Comparison of ENCODE assay signal across 2 cellular contexts in the genomic region with DNA sequence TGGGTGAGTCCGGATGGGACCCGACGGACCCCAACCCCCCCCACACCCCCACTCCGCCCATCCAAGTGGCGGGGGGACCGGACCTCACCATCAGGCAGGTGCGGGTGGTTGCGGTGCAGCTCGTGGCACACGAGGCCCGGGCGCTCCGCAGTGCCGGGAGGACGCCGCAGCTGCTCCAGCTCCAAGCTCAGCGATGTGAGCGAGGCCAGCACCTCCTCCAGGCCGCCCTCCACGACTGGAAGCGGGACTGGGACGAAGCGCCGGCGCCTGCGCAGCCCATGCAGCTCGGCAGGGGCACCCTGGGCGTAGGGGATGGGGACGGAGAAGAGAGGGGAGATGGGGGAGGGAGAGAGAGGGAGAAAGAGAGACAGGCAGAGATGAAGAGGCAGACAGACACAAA.
TF ChIP-seq lines count a peak whose summit lies in the region.

No MANE protein-coding gene starts in this region.

TF ChIP-seq in A549, 52 proteins besides CTCF, POLR2A, EP300 and RAD21:
- TF ChIP-seq ZFP36 (IDR thresholded peaks at IDR 0.05; ENCODE audit: borderline replicate concordance, partially characterized antibody), result peak; percentile 87
- no peak for TF ChIP-seq MYC (IDR thresholded peaks at IDR 0.05; ENCODE audit: borderline replicate concordance, low read length)

TF ChIP-seq in K562, 482 proteins besides CTCF, POLR2A, EP300 and RAD21:
- TF ChIP-seq MAFK (IDR thresholded peaks at IDR 0.05; ENCODE audit: low read length) (no peak), PCBP2 (IDR thresholded peaks at IDR 0.05; ENCODE audit: low read depth, low read length, poor library complexity, severe bottlenecking) (no peak), CBFB (CRISPR knock-in tag; IDR thresholded peaks at IDR 0.05) (no peak), NR1H2 (CRISPR knock-in tag; IDR thresholded peaks at IDR 0.05) (no peak), GABPB1 (CRISPR knock-in tag; IDR thresholded peaks at IDR 0.05) (no peak), ZNF445 (CRISPR knock-in tag; IDR thresholded peaks at IDR 0.05; ENCODE audit: low read depth) (no peak), KLF1 (tag; IDR thresholded peaks at IDR 0.05) (no peak), CEBPB (tag; IDR thresholded peaks at IDR 0.05) (no peak), ZFP36 (IDR thresholded peaks at IDR 0.05; ENCODE audit: low read depth, low read length, partially characterized antibody) (peak; percentile 84), MTA1 (IDR thresholded peaks at IDR 0.05; ENCODE audit: borderline replicate concordance) (no peak), GABPA (tag; conservative IDR thresholded peaks at IDR 0.05; ENCODE audit: low read depth) (no peak), ZFX (CRISPR knock-in tag; IDR thresholded peaks at IDR 0.05) (no peak), CREM (IDR thresholded peaks at IDR 0.05; ENCODE audit: low read depth) (no peak), FOXP1 (CRISPR knock-in tag; IDR thresholded peaks at IDR 0.05) (no peak), NRF1 (conservative IDR thresholded peaks at IDR 0.05 in 1 of 2, IDR thresholded peaks at IDR 0.05 in 1 of 2) (peak; percentile 55 to 59), ZNF121 (CRISPR knock-in tag; conservative IDR thresholded peaks at IDR 0.05) (no peak), ZBTB8A (IDR thresholded peaks at IDR 0.05; ENCODE audit: partially characterized antibody) (no peak), RBM25 (IDR thresholded peaks at IDR 0.05; ENCODE audit: low read depth, low read length, severe bottlenecking) (peak; percentile 45), NFXL1 (CRISPR knock-in tag; IDR thresholded peaks at IDR 0.05) (no peak), BCOR (IDR thresholded peaks at IDR 0.05) (peak; percentile 21; the same call in 1 of the 2 replicates)
- TF ChIP-seq, protein P1, sequence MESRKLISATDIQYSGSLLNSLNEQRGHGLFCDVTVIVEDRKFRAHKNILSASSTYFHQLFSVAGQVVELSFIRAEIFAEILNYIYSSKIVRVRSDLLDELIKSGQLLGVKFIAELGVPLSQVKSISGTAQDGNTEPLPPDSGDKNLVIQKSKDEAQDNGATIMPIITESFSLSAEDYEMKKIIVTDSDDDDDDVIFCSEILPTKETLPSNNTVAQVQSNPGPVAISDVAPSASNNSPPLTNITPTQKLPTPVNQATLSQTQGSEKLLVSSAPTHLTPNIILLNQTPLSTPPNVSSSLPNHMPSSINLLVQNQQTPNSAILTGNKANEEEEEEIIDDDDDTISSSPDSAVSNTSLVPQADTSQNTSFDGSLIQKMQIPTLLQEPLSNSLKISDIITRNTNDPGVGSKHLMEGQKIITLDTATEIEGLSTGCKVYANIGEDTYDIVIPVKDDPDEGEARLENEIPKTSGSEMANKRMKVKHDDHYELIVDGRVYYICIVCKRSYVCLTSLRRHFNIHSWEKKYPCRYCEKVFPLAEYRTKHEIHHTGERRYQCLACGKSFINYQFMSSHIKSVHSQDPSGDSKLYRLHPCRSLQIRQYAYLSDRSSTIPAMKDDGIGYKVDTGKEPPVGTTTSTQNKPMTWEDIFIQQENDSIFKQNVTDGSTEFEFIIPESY (CRISPR knock-in tag; IDR thresholded peaks at IDR 0.05), result no peak
- TF ChIP-seq, protein P2, sequence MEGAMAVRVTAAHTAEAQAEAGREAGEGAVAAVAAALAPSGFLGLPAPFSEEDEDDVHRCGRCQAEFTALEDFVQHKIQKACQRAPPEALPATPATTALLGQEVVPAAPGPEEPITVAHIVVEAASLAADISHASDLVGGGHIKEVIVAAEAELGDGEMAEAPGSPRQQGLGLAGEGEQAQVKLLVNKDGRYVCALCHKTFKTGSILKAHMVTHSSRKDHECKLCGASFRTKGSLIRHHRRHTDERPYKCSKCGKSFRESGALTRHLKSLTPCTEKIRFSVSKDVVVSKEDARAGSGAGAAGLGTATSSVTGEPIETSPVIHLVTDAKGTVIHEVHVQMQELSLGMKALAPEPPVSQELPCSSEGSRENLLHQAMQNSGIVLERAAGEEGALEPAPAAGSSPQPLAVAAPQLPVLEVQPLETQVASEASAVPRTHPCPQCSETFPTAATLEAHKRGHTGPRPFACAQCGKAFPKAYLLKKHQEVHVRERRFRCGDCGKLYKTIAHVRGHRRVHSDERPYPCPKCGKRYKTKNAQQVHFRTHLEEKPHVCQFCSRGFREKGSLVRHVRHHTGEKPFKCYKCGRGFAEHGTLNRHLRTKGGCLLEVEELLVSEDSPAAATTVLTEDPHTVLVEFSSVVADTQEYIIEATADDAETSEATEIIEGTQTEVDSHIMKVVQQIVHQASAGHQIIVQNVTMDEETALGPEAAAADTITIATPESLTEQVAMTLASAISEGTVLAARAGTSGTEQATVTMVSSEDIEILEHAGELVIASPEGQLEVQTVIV (CRISPR knock-in tag; IDR thresholded peaks at IDR 0.05; ENCODE audit: borderline replicate concordance), result no peak
- TF ChIP-seq, protein P3, sequence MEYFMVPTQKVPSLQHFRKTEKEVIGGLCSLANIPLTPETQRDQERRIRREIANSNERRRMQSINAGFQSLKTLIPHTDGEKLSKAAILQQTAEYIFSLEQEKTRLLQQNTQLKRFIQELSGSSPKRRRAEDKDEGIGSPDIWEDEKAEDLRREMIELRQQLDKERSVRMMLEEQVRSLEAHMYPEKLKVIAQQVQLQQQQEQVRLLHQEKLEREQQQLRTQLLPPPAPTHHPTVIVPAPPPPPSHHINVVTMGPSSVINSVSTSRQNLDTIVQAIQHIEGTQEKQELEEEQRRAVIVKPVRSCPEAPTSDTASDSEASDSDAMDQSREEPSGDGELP (CRISPR knock-in tag; IDR thresholded peaks at IDR 0.05; ENCODE audit: borderline replicate concordance), result no peak
- TF ChIP-seq, protein P4, sequence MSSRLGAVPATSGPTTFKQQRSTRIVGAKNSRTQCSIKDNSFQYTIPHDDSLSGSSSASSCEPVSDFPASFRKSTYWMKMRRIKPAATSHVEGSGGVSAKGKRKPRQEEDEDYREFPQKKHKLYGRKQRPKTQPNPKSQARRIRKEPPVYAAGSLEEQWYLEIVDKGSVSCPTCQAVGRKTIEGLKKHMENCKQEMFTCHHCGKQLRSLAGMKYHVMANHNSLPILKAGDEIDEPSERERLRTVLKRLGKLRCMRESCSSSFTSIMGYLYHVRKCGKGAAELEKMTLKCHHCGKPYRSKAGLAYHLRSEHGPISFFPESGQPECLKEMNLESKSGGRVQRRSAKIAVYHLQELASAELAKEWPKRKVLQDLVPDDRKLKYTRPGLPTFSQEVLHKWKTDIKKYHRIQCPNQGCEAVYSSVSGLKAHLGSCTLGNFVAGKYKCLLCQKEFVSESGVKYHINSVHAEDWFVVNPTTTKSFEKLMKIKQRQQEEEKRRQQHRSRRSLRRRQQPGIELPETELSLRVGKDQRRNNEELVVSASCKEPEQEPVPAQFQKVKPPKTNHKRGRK (tag; IDR thresholded peaks at IDR 0.05), result no peak
